8 cellular contexts compared by ENCODE assay signal in the genomic region with DNA sequence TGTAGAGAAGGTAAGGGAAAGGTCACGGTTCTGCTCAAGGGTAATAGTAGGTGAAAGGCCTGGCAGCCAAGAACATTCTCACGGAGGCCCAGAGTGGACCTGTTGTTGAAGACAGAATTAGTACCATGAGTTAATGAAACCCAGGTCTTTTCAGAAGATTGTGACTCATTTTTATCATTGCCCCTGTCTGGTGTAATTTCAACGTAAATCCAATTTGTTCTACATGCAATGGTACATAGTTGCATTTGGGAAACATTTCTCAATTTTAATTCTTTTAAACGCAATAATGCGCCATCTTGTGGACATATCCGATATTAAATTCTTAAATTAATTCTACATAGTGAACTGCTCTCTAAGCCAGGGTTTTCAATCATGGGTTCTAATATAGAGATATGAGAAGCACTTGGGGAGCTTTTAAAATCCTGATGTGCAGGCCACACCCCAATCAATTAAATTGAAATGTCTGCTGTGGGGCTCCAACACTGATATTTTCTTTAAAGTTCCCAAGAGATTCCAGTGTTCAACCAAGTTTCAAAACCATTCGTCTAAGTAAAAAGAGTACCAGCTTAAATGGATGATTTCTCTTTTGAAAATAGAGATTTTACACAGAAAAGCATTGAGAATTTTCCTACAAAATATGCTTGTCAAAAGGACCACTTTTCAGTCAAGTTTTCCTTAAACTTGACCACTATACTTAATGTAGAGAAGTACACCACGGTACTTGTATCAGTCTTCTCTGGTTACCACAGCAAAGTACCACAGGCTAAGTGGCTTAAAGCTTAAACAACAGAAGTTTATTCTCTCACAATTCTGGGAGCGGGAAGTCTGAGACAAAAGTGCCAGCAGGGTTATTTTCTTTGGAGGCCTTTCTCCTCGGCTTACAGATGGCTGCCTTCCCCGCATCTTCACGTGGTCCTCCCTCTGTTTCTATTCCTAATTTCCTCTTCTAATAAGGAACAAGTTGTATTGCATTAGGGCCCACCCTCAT.
DNase-seq lines count a peak whose midpoint lies in the region; ATAC-seq and TF ChIP-seq lines count a peak whose summit lies in the region.

No MANE protein-coding gene starts in this region.

- in situ Hi-C loops in astrocyte of the spinal cord (cut with HindIII; ENCODE audit: low sequenced_read_pairs), result no loop called here

- no peaks in the 10 kb centered on the region for H3K9me3 ChIP-seq in thoracic aorta

- no peaks in the 10 kb centered on the region for H3K9me3 Mint-ChIP-seq in activated naive CD4-positive, alpha-beta T cell treated with anti-CD3 and anti-CD28 coated beads for 36 hours

- H3K27me3 Mint-ChIP-seq in activated naive CD4-positive, alpha-beta T cell treated with anti-CD3 and anti-CD28 coated beads for 36 hours (ENCODE audit: low read depth), result peaks cover 2% of the 10 kb centered on the region

- peak; percentile 15 for TF ChIP-seq CTCF in astrocyte of the spinal cord (IDR thresholded peaks at IDR 0.05; ENCODE audit: low read depth, low read length)
- TF ChIP-seq CTCF in thoracic aorta (IDR thresholded peaks at IDR 0.05), result peak; percentile 41

- H3K27ac Mint-ChIP-seq in activated naive CD4-positive, alpha-beta T cell treated with anti-CD3 and anti-CD28 coated beads for 36 hours, result no peak overlapping the region

- no peak overlapping the region for H3K4me3 ChIP-seq in astrocyte of the spinal cord (ENCODE audit: low read depth, low read length)
- no peak overlapping the region for H3K4me3 ChIP-seq in thoracic aorta

- H3K4me3 Mint-ChIP-seq in activated naive CD4-positive, alpha-beta T cell treated with anti-CD3 and anti-CD28 coated beads for 36 hours, result no peak overlapping the region

- CTCF ChIA-PET in activated naive CD4-positive, alpha-beta T cell treated with anti-CD3 and anti-CD28 coated beads for 36 hours (lab: Charles Lee), result interaction anchor here (0.6 to 5.4 kb wide), 16 partner anchors 9 to 453 kb away, joined by 3 to 22 read pairs (median 4); no protein-coding TSS in a partner anchor

- no peak overlapping the region for H3K27ac ChIP-seq in thoracic aorta

- H3K4me1 ChIP-seq in thoracic aorta (ENCODE audit: control insufficient read depth in 1 of 2, low read depth in 2 of 2), result peaks cover 4 to 9% of the 10 kb centered on the region in 2 donors

- DNase-seq in NCI-H1417 (lab: John Stamatoyannopoulos, UW) (peak; percentile 20 to 79 (median 75)), NCI-H1417 treated with DMSO at 0.1 percent for 48 hours (lab: John Stamatoyannopoulos, UW) (no peak), NCI-H2171 treated with DMSO at 0.1 percent for 48 hours (lab: John Stamatoyannopoulos, UW) (peak; percentile 44), astrocyte of the spinal cord (ENCODE audit: low read depth, low spot score) (peak; percentile 71), iPS-NIHi7 (ENCODE audit: extremely low spot score) (peak; percentile 24), thoracic aorta (ENCODE audit: low spot score) (no peak), HuH-7.5 (ENCODE audit: low spot score) (no peak)
- no peak for DNase-seq in activated naive CD4-positive, alpha-beta T cell treated with anti-CD3 and anti-CD28 coated beads for 36 hours

- H3K36me3 ChIP-seq in thoracic aorta, result no peaks in the 10 kb centered on the region

- intact Hi-C loops in activated naive CD4-positive, alpha-beta T cell treated with anti-CD3 and anti-CD28 coated beads for 36 hours (cut with micrococcal nuclease), result loop anchor here (1.0 to 10.0 kb wide), 4 partner anchors 257 to 455 kb away; partner anchors contain the start of gene PLCB1

- H3K36me3 Mint-ChIP-seq in activated naive CD4-positive, alpha-beta T cell treated with anti-CD3 and anti-CD28 coated beads for 36 hours (ENCODE audit: low read depth), result no peaks in the 10 kb centered on the region

- H3K27me3 ChIP-seq in thoracic aorta (replicated peaks; ENCODE audit: insufficient read depth), result no peaks in the 10 kb centered on the region

- ATAC-seq in thoracic aorta (ENCODE audit: insufficient number of reproducible peaks, low FRiP score, low read depth), result no peak

- H3K4me1 Mint-ChIP-seq in activated naive CD4-positive, alpha-beta T cell treated with anti-CD3 and anti-CD28 coated beads for 36 hours (ENCODE audit: low read depth), result no peaks in the 10 kb centered on the region

Comparison
In these comparisons a context has a peak if more than half of its experiments do, and no peak if none do; other contexts are left out.
1. DNase-seq: peak in NCI-H1417 (3 of 3), NCI-H2171 treated with DMSO at 0.1 percent for 48 hours (single experiment), astrocyte of the spinal cord (single experiment) and iPS-NIHi7 (single experiment); none in NCI-H1417 treated with DMSO at 0.1 percent for 48 hours (single experiment), thoracic aorta (single experiment), activated naive CD4-positive, alpha-beta T cell treated with anti-CD3 and anti-CD28 coated beads for 36 hours (single experiment) and HuH-7.5 (single experiment).